16 cellular contexts compared by ENCODE assay signal in genomic region chr16:79170565-79171242, GRCh38.
DNase-seq lines count a peak whose midpoint lies in the region; ATAC-seq, FAIRE-seq and TF ChIP-seq lines count a peak whose summit lies in the region.
"Had no signal": no experiment of that assay in that cellular context is flagged by ENCODE, and none has a peak within 500 bp of the region (broad histone marks: within the 10 kb centered on the region; RNA-seq: fewer than 3 reads in every experiment).

No MANE protein-coding gene starts in this region.

- H3K79me2 ChIP-seq in K562 (ENCODE audit: control insufficient read depth, insufficient read depth, low read length) = no peaks in the 10 kb centered on the region

- H3K4me2 ChIP-seq in K562 (ENCODE audit: insufficient read depth, low read length) = no peak overlapping the region

- no peak for FAIRE-seq in K562 (lab: Jason Lieb, UNC)
- FAIRE-seq: GM12891 had no signal

- peaks cover under 1% of the 10 kb centered on the region in 2 experiments; a peak in 3 of 5 replicates for H3K27me3 ChIP-seq in K562 (ENCODE audit: control insufficient read depth in 2 of 2, insufficient read depth in 2 of 2, low read length in 2 of 2)
- H3K27me3 ChIP-seq in upper lobe of left lung = no peaks in the 10 kb centered on the region

- CTCF ChIA-PET in K562 (lab: Yijun Ruan, JAX; ENCODE audit: low intra/inter-chr PET ratio) = no interaction called here

- TF ChIP-seq POLR2A in K562 (conservative IDR thresholded peaks at IDR 0.05) = no peak
- TF ChIP-seq POLR2A in upper lobe of left lung (IDR thresholded peaks at IDR 0.05) = no peak

- POLR2A ChIA-PET in K562 (lab: Yijun Ruan, JAX) = no interaction called here

- H2AFZ ChIP-seq in K562 (ENCODE audit: low read depth, low read length) = no peak overlapping the region

- H3K27ac ChIP-seq in K562 (ENCODE audit: extremely low read depth, low read depth, low read length) (no peak overlapping the region), upper lobe of left lung (no peak overlapping the region)
- H3K27ac ChIP-seq: psoas muscle had no signal

- BruUV-seq in K562 (replicated peaks; lab: Mats Ljungman, UMichigan) = no TSS peak

- intact Hi-C loops in Right ventricle myocardium inferior (cut with DNase I) = no loop called here
- intact Hi-C loops in cardiac septum (cut with DNase I) = no loop called here
- intact Hi-C loops in K562 (cut with micrococcal nuclease) = no loop called here

- TF ChIP-seq EP300 in K562 (IDR thresholded peaks at IDR 0.05; ENCODE audit: low read length) (no peak), upper lobe of left lung (IDR thresholded peaks at IDR 0.05) (peak in 1 of 4 donors; percentile 79)

- no peak for TF ChIP-seq CTCF in K562 (IDR thresholded peaks at IDR 0.05 in 2 of 3, conservative IDR thresholded peaks at IDR 0.05 in 1 of 3; ENCODE audit: insufficient read depth in 2 of 3, low read depth in 1 of 3, low read length in 3 of 3)
- no peak for TF ChIP-seq CTCF in upper lobe of left lung (IDR thresholded peaks at IDR 0.05)

- no peaks in the 10 kb centered on the region for H4K20me1 ChIP-seq in K562 (replicated peaks; ENCODE audit: control insufficient read depth, insufficient read depth, low read length)

- ATAC-seq in Right ventricle myocardium inferior = peak; percentile 39
- no peak for ATAC-seq in K562
- ATAC-seq in upper lobe of left lung (ENCODE audit: low FRiP score in 2 of 2) = peak; percentile 61 to 85
- ATAC-seq: natural killer cell treated with Interleukin-12 subunit alpha and Interleukin-12 subunit beta and Interleukin-15 and Interleukin-18, amount 100 ng/mL, for 72 hours; psoas muscle had no signal

- H3K36me3 ChIP-seq in K562 (ENCODE audit: control insufficient read depth, insufficient read depth, low read length) (no peaks in the 10 kb centered on the region), upper lobe of left lung (no peaks in the 10 kb centered on the region)

- in situ Hi-C loops in K562 (cut with MboI) = no loop called here

- DNase-seq in Right ventricle myocardium inferior (ENCODE audit: missing footprints) (no peak), cardiac septum (ENCODE audit: low spot score) (no peak), K562 (ENCODE audit: extremely low read depth in 1 of 4, low spot score in 3 of 4) (no peak), iris pigment epithelial cell (ENCODE audit: low read depth) (peak; percentile 3), upper lobe of left lung (peak in 1 of 2 donors; percentile 70), NCI-H526 treated with DMSO at 0.1 percent for 48 hours (lab: John Stamatoyannopoulos, UW) (no peak)
- DNase-seq in central memory CD4-positive, alpha-beta T cell = no peak
- DNase-seq in activated effector memory CD4-positive, alpha-beta T cell treated with anti-CD3 and anti-CD28 coated beads, Interleukin-2, amount 50 U/mL, for 16 hours = no peak
- DNase-seq: activated naive CD4-positive, alpha-beta T cell; H9; KBM-7; NCI-H1436 treated with DMSO at 0.1 percent for 48 hours; NCI-H446 treated with DMSO at 0.1 percent for 48 hours had no signal

- WGBS in K562 (ENCODE audit: insufficient coverage, low coverage, missing lambda C conversion rate) = under 1% methylated on average over 7 of the region's 7 CpGs
- WGBS in upper lobe of left lung, 2 donors = 40 to 57% methylated on average over 7 of the region's 7 CpGs

- H3K9me3 ChIP-seq in K562 (replicated peaks; ENCODE audit: control insufficient read depth, insufficient read depth, low read depth, low read length) = no peaks in the 10 kb centered on the region
- no peaks in the 10 kb centered on the region for H3K9me3 ChIP-seq in upper lobe of left lung
- H3K9me3 ChIP-seq: psoas muscle had no signal

- no peak overlapping the region for H3K9ac ChIP-seq in K562 (ENCODE audit: insufficient read depth in 1 of 2, low read depth in 2 of 2, low read length in 2 of 2)

- no peaks in the 10 kb centered on the region for H3K9me1 ChIP-seq in K562 (ENCODE audit: control insufficient read depth, insufficient read depth, low read length)

- no peaks in the 10 kb centered on the region for H3K4me1 ChIP-seq in K562 (replicated peaks in 1 of 2; ENCODE audit: control insufficient read depth in 2 of 2, insufficient read depth in 2 of 2, low read length in 2 of 2)
- H3K4me1 ChIP-seq in upper lobe of left lung = peaks cover 0 to 26% (median 17%) of the 10 kb centered on the region in 4 donors
- H3K4me1 ChIP-seq: psoas muscle had no signal

- no peak for TF ChIP-seq RAD21 in K562 (CRISPR knock-in tag; conservative IDR thresholded peaks at IDR 0.05 in 1 of 2, IDR thresholded peaks at IDR 0.05 in 1 of 2)

- no peak overlapping the region for H3K4me3 ChIP-seq in K562
- no peak overlapping the region for H3K4me3 ChIP-seq in upper lobe of left lung
- H3K4me3 ChIP-seq: psoas muscle had no signal

TF ChIP-seq in K562, 482 proteins besides CTCF, POLR2A, EP300 and RAD21:
- TF ChIP-seq MAFK (IDR thresholded peaks at IDR 0.05; ENCODE audit: low read length) (peak; percentile 6; the same call in 1 of the 2 replicates), ZNF316 (IDR thresholded peaks at IDR 0.05) (peak; percentile 70), C11orf30 (IDR thresholded peaks at IDR 0.05; ENCODE audit: low read depth) (peak; percentile 38; the same call in 1 of the 2 replicates), MAFG (tag; conservative IDR thresholded peaks at IDR 0.05) (peak; percentile 41), ZBTB8A (IDR thresholded peaks at IDR 0.05; ENCODE audit: partially characterized antibody) (no peak)
